ENCODE assay signal across 7 cellular contexts in the genomic region with DNA sequence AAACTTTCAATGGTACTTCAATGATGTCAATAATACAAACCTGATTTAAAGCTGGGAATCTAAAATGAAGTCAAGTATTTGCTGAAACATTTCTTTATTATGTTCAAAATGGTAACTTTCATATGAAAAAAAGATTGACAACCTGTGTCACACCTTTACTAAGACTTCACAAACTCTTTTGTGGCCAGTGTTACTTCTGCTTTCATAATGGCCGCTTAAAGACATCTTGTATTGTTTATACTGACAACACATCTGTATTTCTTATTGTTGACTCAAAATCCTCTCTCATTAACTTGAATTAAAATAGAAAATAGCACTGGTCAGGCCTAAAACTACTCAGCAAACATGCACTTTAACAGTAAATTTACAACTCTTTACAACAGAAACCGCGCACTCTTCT.
"Had no signal": no experiment of that assay in that cellular context is flagged by ENCODE, and none has a peak within 500 bp of the region (broad histone marks: within the 10 kb centered on the region; RNA-seq: fewer than 3 reads in every experiment).

No MANE protein-coding gene starts in this region.

- DNase-seq: GDM1, GF-D8 had no signal

- FAIRE-seq: G401.6, GM12891, GM12892, GM18507, GM19239 had no signal
